Comparison of ENCODE assay signal across 1 cellular context in genomic region chr7:72267291-72267800, GRCh38.
TF ChIP-seq lines count a peak whose summit lies in the region.

No MANE protein-coding gene starts in this region.

TF ChIP-seq in GM23338, 12 proteins besides CTCF, POLR2A, EP300 and RAD21 (continued from another document):
- TF ChIP-seq REST (IDR thresholded peaks at IDR 0.05; ENCODE audit: unreplicated experiment) (no peak), EZH2phosphoT487 (IDR thresholded peaks at IDR 0.05; ENCODE audit: unreplicated experiment) (no peak), ETS1 (IDR thresholded peaks at IDR 0.05) (no peak), ZNF114 (CRISPR knock-in tag; IDR thresholded peaks at IDR 0.05) (no peak)
